ENCODE assay signal across 7 cellular contexts in genomic region chr22:42143859-42144822, GRCh38. TPM values are rescaled to one million over a fixed set of nuclear protein-coding genes. Genes with fewer than 3 reads are reported as not detected.
DNase-seq lines count a peak whose midpoint lies in the region; ATAC-seq, FAIRE-seq and TF ChIP-seq lines count a peak whose summit lies in the region.
"Not testable (repeated sequence)": the region's sequence is repeated elsewhere in the genome, so short reads cannot be mapped to it uniquely, and the experiment has no call there.
"Had no signal": no experiment of that assay in that cellular context is flagged by ENCODE, and none has a peak within 500 bp of the region (broad histone marks: within the 10 kb centered on the region; RNA-seq: fewer than 3 reads in every experiment).

No MANE protein-coding gene starts in this region.

- DNase-seq in GM18507 (ENCODE audit: extremely low spot score, insufficient read length, low read depth); activated T-helper 1 cell treated with anti-CD3 and anti-CD28 coated beads, Interleukin-12 subunit alpha, Interleukin-12 subunit beta, Interleukin-2, Interleukin-4 antibody, amounts not matched to agents 30 ng/mL and 10 ng/mL and 1 ng/mL, durations not matched to agents 14 hours and 24 hours and 36 hours (ENCODE audit: low spot score); left colon; neuronal stem cell (ENCODE audit: low spot score); progenitor cell of endocrine pancreas (ENCODE audit: low spot score, unreplicated experiment): not testable (repeated sequence)

- 45% methylated on average over 15 of the region's 20 CpGs for WGBS in liver
- no CpG with 5 or more reads among the region's 20 CpGs for WGBS in neuronal stem cell (ENCODE audit: extremely low coverage in 2 of 2, insufficient read length in 2 of 2, insufficient replicate concordance in 1 of 2), 2 donors

- not testable (repeated sequence) for H2BK5ac ChIP-seq in neuronal stem cell (ENCODE audit: low read length)

- intact Hi-C loops in activated T-helper 1 cell treated with anti-CD3 and anti-CD28 coated beads, Interleukin-12 subunit alpha, Interleukin-12 subunit beta, Interleukin-2, Interleukin-4 antibody, amounts not matched to agents 30 ng/mL and 10 ng/mL and 1 ng/mL, durations not matched to agents 14 hours and 24 hours and 36 hours (cut with micrococcal nuclease); left colon (cut with DNase I, micrococcal nuclease): not testable (repeated sequence)

- not testable (repeated sequence) for TF ChIP-seq CTCF in liver (IDR thresholded peaks at IDR 0.05; ENCODE audit: low read depth, low read length, missing input control); progenitor cell of endocrine pancreas (IDR thresholded peaks at IDR 0.05; ENCODE audit: unreplicated experiment)

- not testable (repeated sequence) for H2AK5ac ChIP-seq in neuronal stem cell (ENCODE audit: low read depth, low read length)

- not testable (repeated sequence) for H2AFZ ChIP-seq in neuronal stem cell (ENCODE audit: low read length)

- H3K4me1 Mint-ChIP-seq in activated T-helper 1 cell treated with anti-CD3 and anti-CD28 coated beads, Interleukin-12 subunit alpha, Interleukin-12 subunit beta, Interleukin-2, Interleukin-4 antibody, amounts not matched to agents 30 ng/mL and 10 ng/mL and 1 ng/mL, durations not matched to agents 14 hours and 24 hours and 36 hours (ENCODE audit: low read depth); progenitor cell of endocrine pancreas (ENCODE audit: low read depth): not testable (repeated sequence)

- not testable (repeated sequence) for H2BK15ac ChIP-seq in neuronal stem cell (ENCODE audit: low read length)

- not testable (repeated sequence) for H3K36me3 ChIP-seq in liver (ENCODE audit: control insufficient read depth in 4 of 4, insufficient read depth in 3 of 4, low read depth in 1 of 4, low read length in 3 of 4)
- peaks cover 9 to 23% of the 10 kb centered on the region in 2 donors for H3K36me3 ChIP-seq in neuronal stem cell (replicated peaks in 1 of 2; ENCODE audit: control insufficient read depth in 2 of 2, insufficient read depth in 2 of 2, low read length in 2 of 2)

- H3K4me3 Mint-ChIP-seq in activated T-helper 1 cell treated with anti-CD3 and anti-CD28 coated beads, Interleukin-12 subunit alpha, Interleukin-12 subunit beta, Interleukin-2, Interleukin-4 antibody, amounts not matched to agents 30 ng/mL and 10 ng/mL and 1 ng/mL, durations not matched to agents 14 hours and 24 hours and 36 hours; progenitor cell of endocrine pancreas (ENCODE audit: low read depth): not testable (repeated sequence)

- peak; percentile 54 for FAIRE-seq in GM18507 (lab: Jason Lieb, UNC)

- not testable (repeated sequence) for H3K9me3 Mint-ChIP-seq in activated T-helper 1 cell treated with anti-CD3 and anti-CD28 coated beads, Interleukin-12 subunit alpha, Interleukin-12 subunit beta, Interleukin-2, Interleukin-4 antibody, amounts not matched to agents 30 ng/mL and 10 ng/mL and 1 ng/mL, durations not matched to agents 14 hours and 24 hours and 36 hours; progenitor cell of endocrine pancreas (ENCODE audit: low read depth)

- H3K18ac ChIP-seq in neuronal stem cell (ENCODE audit: low read length), result not testable (repeated sequence)

- H4K8ac ChIP-seq in neuronal stem cell (ENCODE audit: low read depth, low read length), result not testable (repeated sequence)

- H3K4me2 ChIP-seq in neuronal stem cell (ENCODE audit: insufficient read depth, low read length, poor library complexity, severe bottlenecking), result not testable (repeated sequence)

- H3K79me1 ChIP-seq in neuronal stem cell (ENCODE audit: low read depth, low read length), result not testable (repeated sequence)

- ATAC-seq in left colon, result peak; percentile 55

- peaks cover 4 to 14% (median 8%) of the 10 kb centered on the region in 4 donors for H3K4me1 ChIP-seq in liver (ENCODE audit: control insufficient read depth in 4 of 4, insufficient read depth in 4 of 4, low read length in 3 of 4)
- not testable (repeated sequence) for H3K4me1 ChIP-seq in neuronal stem cell (ENCODE audit: control insufficient read depth in 2 of 2, insufficient read depth in 1 of 2, low read depth in 1 of 2, low read length in 2 of 2)

- not testable (repeated sequence) for H2BK12ac ChIP-seq in neuronal stem cell (ENCODE audit: low read length)

- H3K23ac ChIP-seq in neuronal stem cell (ENCODE audit: low read depth, low read length, poor library complexity), result not testable (repeated sequence)

- peak overlapping the region; percentile 84 to 94 for H3K27ac ChIP-seq in liver (ENCODE audit: low read depth in 1 of 2, low read length in 2 of 2)
- H3K27ac ChIP-seq in neuronal stem cell (replicated peaks; ENCODE audit: low read length), result not testable (repeated sequence)

- not testable (repeated sequence) for H3K9me3 ChIP-seq in liver (ENCODE audit: control insufficient read depth in 4 of 4, low read length in 3 of 4); neuronal stem cell (replicated peaks in 1 of 2; ENCODE audit: control insufficient read depth in 2 of 2, insufficient read depth in 1 of 2, low read depth in 1 of 2, low read length in 2 of 2)

- peak overlapping the region; percentile 55 for H3K27ac Mint-ChIP-seq in activated T-helper 1 cell treated with anti-CD3 and anti-CD28 coated beads, Interleukin-12 subunit alpha, Interleukin-12 subunit beta, Interleukin-2, Interleukin-4 antibody, amounts not matched to agents 30 ng/mL and 10 ng/mL and 1 ng/mL, durations not matched to agents 14 hours and 24 hours and 36 hours
- peak overlapping the region; percentile 80 for H3K27ac Mint-ChIP-seq in progenitor cell of endocrine pancreas

- not testable (repeated sequence) for TF ChIP-seq RAD21 in liver (IDR thresholded peaks at IDR 0.05)

- not testable (repeated sequence) for H3K4ac ChIP-seq in neuronal stem cell (ENCODE audit: low read length)

- H3K27me3 Mint-ChIP-seq in activated T-helper 1 cell treated with anti-CD3 and anti-CD28 coated beads, Interleukin-12 subunit alpha, Interleukin-12 subunit beta, Interleukin-2, Interleukin-4 antibody, amounts not matched to agents 30 ng/mL and 10 ng/mL and 1 ng/mL, durations not matched to agents 14 hours and 24 hours and 36 hours (ENCODE audit: insufficient read depth); progenitor cell of endocrine pancreas: not testable (repeated sequence)

- H3K27me3 ChIP-seq in liver (ENCODE audit: control insufficient read depth in 4 of 4, insufficient read depth in 4 of 4, low read length in 3 of 4); neuronal stem cell (ENCODE audit: control insufficient read depth in 3 of 3, insufficient read depth in 3 of 3, low read depth in 1 of 3, low read length in 3 of 3): not testable (repeated sequence)

- H3K4me3 ChIP-seq in liver (ENCODE audit: low read depth in 1 of 3, low read length in 3 of 3), result peak overlapping the region; percentile 40 to 75 (median 50)
- H3K4me3 ChIP-seq in neuronal stem cell (ENCODE audit: low read length in 2 of 2), result not testable (repeated sequence)

- peaks cover 11% of the 10 kb centered on the region for H3K36me3 Mint-ChIP-seq in activated T-helper 1 cell treated with anti-CD3 and anti-CD28 coated beads, Interleukin-12 subunit alpha, Interleukin-12 subunit beta, Interleukin-2, Interleukin-4 antibody, amounts not matched to agents 30 ng/mL and 10 ng/mL and 1 ng/mL, durations not matched to agents 14 hours and 24 hours and 36 hours (ENCODE audit: low read depth)
- peaks cover 15% of the 10 kb centered on the region for H3K36me3 Mint-ChIP-seq in progenitor cell of endocrine pancreas (ENCODE audit: insufficient read depth)

- peak overlapping the region; percentile 12 to 29 for H3K9ac ChIP-seq in liver (ENCODE audit: low read depth in 1 of 2, low read length in 2 of 2)
- not testable (repeated sequence) for H3K9ac ChIP-seq in neuronal stem cell (ENCODE audit: low read depth, low read length, poor library complexity)

- H4K91ac ChIP-seq in neuronal stem cell (ENCODE audit: low read depth, low read length, poor library complexity), result not testable (repeated sequence)

- H2BK120ac ChIP-seq in neuronal stem cell (ENCODE audit: low read depth, low read length), result not testable (repeated sequence)

- peak overlapping the region; percentile 97 for H3K14ac ChIP-seq in neuronal stem cell (ENCODE audit: low read length)

TF ChIP-seq in liver, 16 proteins besides CTCF, POLR2A, EP300 and RAD21:
- TF ChIP-seq RXRA (IDR thresholded peaks at IDR 0.05) (peak; percentile 66 to 76), YY1 (IDR thresholded peaks at IDR 0.05) (peak; percentile 61), HNF4A (conservative IDR thresholded peaks at IDR 0.05) (peak in 1 of 2 donors; percentile 59), FOXA2 (IDR thresholded peaks at IDR 0.05) (peak; percentile 35)

RNA-seq across cellular contexts. Expression of gene CYP2D6, which starts 13.5 kb away (rescaled TPM):
- total RNA-seq in activated T-helper 1 cell treated with anti-CD3 and anti-CD28 coated beads, Interleukin-12 subunit alpha, Interleukin-12 subunit beta, Interleukin-2, Interleukin-4 antibody, amounts not matched to agents 30 ng/mL and 10 ng/mL and 1 ng/mL, durations not matched to agents 14 hours and 24 hours and 36 hours, result 4.1 and 4.6 TPM in 2 replicates
- total RNA-seq in left colon (1 to 10 TPM; 2.0 to 3.9 TPM), liver (100 to 1,000 TPM in 1 of 2 donors, 10 to 100 TPM in 1; 23.8 to 236 TPM), progenitor cell of endocrine pancreas (8.0 and 10.3 TPM in 2 replicates)
- polyA plus RNA-seq in liver, result 100 to 1,000 TPM; 175 to 486 TPM
- 0.29 TPM for polyA plus RNA-seq in neuronal stem cell (2013, experiment 1 of 2)
- polyA plus RNA-seq in neuronal stem cell (2013, experiment 2 of 2), result 0.29 TPM
- total RNA-seq: GM23248 had no signal

RNA-seq across cellular contexts. Expression of gene NDUFA6, which starts 53.6 kb away (rescaled TPM):
- 81.6 and 85.8 TPM in 2 replicates for total RNA-seq in activated T-helper 1 cell treated with anti-CD3 and anti-CD28 coated beads, Interleukin-12 subunit alpha, Interleukin-12 subunit beta, Interleukin-2, Interleukin-4 antibody, amounts not matched to agents 30 ng/mL and 10 ng/mL and 1 ng/mL, durations not matched to agents 14 hours and 24 hours and 36 hours
- total RNA-seq in left colon (100 to 1,000 TPM in 1 of 2 donors, 10 to 100 TPM in 1; 96.2 to 125 TPM), liver (10 to 100 TPM; 43.7 to 45.4 TPM), progenitor cell of endocrine pancreas (66.2 and 73.4 TPM in 2 replicates)
- polyA plus RNA-seq in liver, result 100 to 1,000 TPM in 1 of 2 donors, 10 to 100 TPM in 1; 67.7 to 235 TPM
- 144 TPM for polyA plus RNA-seq in neuronal stem cell (2013, experiment 1 of 2)
- polyA plus RNA-seq in neuronal stem cell (2013, experiment 2 of 2), result 142 TPM
